18 cellular contexts compared by ENCODE assay signal in the genomic region with DNA sequence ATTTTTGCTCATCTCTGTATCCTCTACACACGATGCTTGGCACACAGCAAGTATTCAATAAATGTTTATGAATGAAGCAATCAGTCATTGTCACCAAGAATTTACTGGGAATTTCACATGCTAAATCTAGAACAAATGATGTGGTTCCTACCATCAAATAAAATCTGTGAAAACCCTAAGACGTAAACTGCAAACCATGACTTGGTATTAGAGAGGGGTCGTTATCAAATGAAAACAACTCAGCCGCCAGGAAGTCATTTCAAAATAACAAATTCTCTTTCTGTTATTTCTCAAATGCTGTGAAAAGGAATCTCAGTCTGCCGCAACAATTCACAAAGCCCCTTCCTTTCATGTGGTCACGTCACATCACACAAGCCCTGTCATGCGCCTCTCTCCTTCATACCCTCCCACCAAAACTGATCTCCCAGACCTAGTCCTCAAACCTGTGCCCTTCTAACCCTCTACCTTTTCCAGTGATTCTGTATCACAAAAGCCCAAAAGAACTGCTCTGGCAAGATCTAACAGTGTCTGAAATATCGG.
"Had no signal": no experiment of that assay in that cellular context is flagged by ENCODE, and none has a peak within 500 bp of the region (broad histone marks: within the 10 kb centered on the region; RNA-seq: fewer than 3 reads in every experiment).

No MANE protein-coding gene starts in this region.

- H3K4me2 ChIP-seq: hepatocyte had no signal

- H3K4me3 Mint-ChIP-seq: activated CD4-positive, alpha-beta memory T cell treated with anti-CD3 and anti-CD28 coated beads, Interleukin-2, amount 10 ng/mL, durations not matched to agents 7 days and 5 days; activated naive CD4-positive, alpha-beta T cell treated with anti-CD3 and anti-CD28 coated beads, Interleukin-2, amount 10 ng/mL, durations not matched to agents 7 days and 5 days; activated naive CD8-positive, alpha-beta T cell treated with anti-CD3 and anti-CD28 coated beads, Interleukin-2, amount 50 U/mL, for 24 hours; endodermal cell; immature natural killer cell; mesothelial cell of epicardium; natural killer cell; T-helper 17 cell had no signal

- H3K27me3 ChIP-seq: body of pancreas, hepatocyte, left lung, upper lobe of right lung had no signal

- DNase-seq: activated CD4-positive, alpha-beta memory T cell treated with anti-CD3 and anti-CD28 coated beads, Interleukin-2, amount 10 ng/mL, durations not matched to agents 7 days and 5 days; activated CD4-positive, alpha-beta T cell treated with anti-CD3 and anti-CD28 coated beads for 48 hours; activated effector memory CD4-positive, alpha-beta T cell treated with anti-CD3 and anti-CD28 coated beads, Interleukin-2, amount 50 U/mL, for 16 hours; activated naive CD4-positive, alpha-beta T cell treated with anti-CD3 and anti-CD28 coated beads, Interleukin-2, amount 10 ng/mL, durations not matched to agents 7 days and 5 days; activated naive CD8-positive, alpha-beta T cell treated with anti-CD3 and anti-CD28 coated beads, Interleukin-2, amount 50 U/mL, for 24 hours; body of pancreas; endodermal cell; foreskin keratinocyte; immature natural killer cell; left lung; natural killer cell; right cardiac atrium; stimulated activated CD4-positive, alpha-beta T cell treated with anti-CD3 and anti-CD28 coated beads, Interleukin-4, amount 100 ng/mL, for 24 hours; stimulated activated naive CD4-positive, alpha-beta T cell treated with Interleukin-2 at 50 U/mL for 16 hours; T-helper 17 cell; upper lobe of right lung had no signal

- H3K27ac Mint-ChIP-seq: activated CD4-positive, alpha-beta memory T cell treated with anti-CD3 and anti-CD28 coated beads, Interleukin-2, amount 10 ng/mL, durations not matched to agents 7 days and 5 days; activated naive CD4-positive, alpha-beta T cell treated with anti-CD3 and anti-CD28 coated beads, Interleukin-2, amount 10 ng/mL, durations not matched to agents 7 days and 5 days; activated naive CD8-positive, alpha-beta T cell treated with anti-CD3 and anti-CD28 coated beads, Interleukin-2, amount 50 U/mL, for 24 hours; endodermal cell; immature natural killer cell; mesothelial cell of epicardium; natural killer cell; T-helper 17 cell had no signal

- H3K27me3 Mint-ChIP-seq: activated CD4-positive, alpha-beta memory T cell treated with anti-CD3 and anti-CD28 coated beads, Interleukin-2, amount 10 ng/mL, durations not matched to agents 7 days and 5 days; activated naive CD4-positive, alpha-beta T cell treated with anti-CD3 and anti-CD28 coated beads, Interleukin-2, amount 10 ng/mL, durations not matched to agents 7 days and 5 days; activated naive CD8-positive, alpha-beta T cell treated with anti-CD3 and anti-CD28 coated beads, Interleukin-2, amount 50 U/mL, for 24 hours had no signal

- H3K27ac ChIP-seq: body of pancreas, foreskin keratinocyte, hepatocyte, left lung, upper lobe of right lung had no signal

- H3K9me3 Mint-ChIP-seq: activated CD4-positive, alpha-beta memory T cell treated with anti-CD3 and anti-CD28 coated beads, Interleukin-2, amount 10 ng/mL, durations not matched to agents 7 days and 5 days; activated naive CD4-positive, alpha-beta T cell treated with anti-CD3 and anti-CD28 coated beads, Interleukin-2, amount 10 ng/mL, durations not matched to agents 7 days and 5 days; activated naive CD8-positive, alpha-beta T cell treated with anti-CD3 and anti-CD28 coated beads, Interleukin-2, amount 50 U/mL, for 24 hours; mesothelial cell of epicardium; natural killer cell had no signal

- H3K4me1 Mint-ChIP-seq: activated CD4-positive, alpha-beta memory T cell treated with anti-CD3 and anti-CD28 coated beads, Interleukin-2, amount 10 ng/mL, durations not matched to agents 7 days and 5 days; immature natural killer cell; natural killer cell; T-helper 17 cell had no signal

- H3K9me3 ChIP-seq: body of pancreas, left lung, upper lobe of right lung had no signal

- H3K36me3 Mint-ChIP-seq: activated naive CD4-positive, alpha-beta T cell treated with anti-CD3 and anti-CD28 coated beads, Interleukin-2, amount 10 ng/mL, durations not matched to agents 7 days and 5 days; immature natural killer cell; mesothelial cell of epicardium; natural killer cell had no signal

- H3K4me3 ChIP-seq: body of pancreas, hepatocyte, left lung, upper lobe of right lung had no signal

- ATAC-seq: activated naive CD8-positive, alpha-beta T cell treated with anti-CD3 and anti-CD28 coated beads, Interleukin-2, amount 50 U/mL, for 24 hours; body of pancreas; foreskin keratinocyte; left lung; natural killer cell; right cardiac atrium; T-helper 17 cell; upper lobe of right lung had no signal

- H3K36me3 ChIP-seq: left lung, upper lobe of right lung had no signal

- H3K4me1 ChIP-seq: body of pancreas, foreskin keratinocyte, left lung, upper lobe of right lung had no signal
